ENCODE assay signal across 20 cellular contexts in the genomic region with DNA sequence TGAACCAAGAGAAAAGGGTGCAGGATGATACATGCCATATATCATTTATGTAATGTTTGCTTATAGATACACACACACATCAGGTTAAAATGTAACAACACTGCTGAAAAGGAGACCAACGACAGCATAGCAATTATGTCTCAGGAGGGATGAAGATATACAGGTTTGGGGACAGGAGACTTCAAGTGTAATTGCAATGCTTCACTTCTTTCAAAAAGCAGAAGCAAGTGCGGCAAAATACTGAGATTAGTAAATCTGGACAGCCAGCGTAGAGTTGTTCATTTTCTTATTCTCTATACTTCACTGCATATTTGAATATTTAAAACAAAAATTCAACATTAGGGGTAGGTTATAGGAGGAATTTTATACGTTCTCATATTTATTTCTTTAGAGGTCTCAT.
"Had no signal": no experiment of that assay in that cellular context is flagged by ENCODE, and none has a peak within 500 bp of the region (broad histone marks: within the 10 kb centered on the region; RNA-seq: fewer than 3 reads in every experiment).

No MANE protein-coding gene starts in this region.

- H3K27me3 Mint-ChIP-seq: dendritic cell treated with granulocyte-macrophage colony-stimulating factor and Interleukin-4, amounts not matched to agents 40 ng/mL and 50 ng/mL, for 4 days; effector memory CD8-positive, alpha-beta T cell had no signal

- H3K4me3 Mint-ChIP-seq: dendritic cell treated with granulocyte-macrophage colony-stimulating factor and Interleukin-4, amounts not matched to agents 40 ng/mL and 50 ng/mL, for 4 days; effector memory CD8-positive, alpha-beta T cell; endodermal cell had no signal

- DNase-seq: colonic mucosa; cortex of kidney; dermis blood vessel endothelial cell; dorsolateral prefrontal cortex; effector CD4-positive, alpha-beta T cell; effector CD8-positive, alpha-beta T cell; effector memory CD4-positive, alpha-beta T cell; effector memory CD8-positive, alpha-beta T cell; endodermal cell; erythroblast; esophagus squamous epithelium; foreskin fibroblast; foreskin keratinocyte; gastrocnemius medialis; glutamatergic neuron; head of caudate nucleus; heart left ventricle; heart right ventricle had no signal

- ATAC-seq: effector memory CD8-positive, alpha-beta T cell; foreskin keratinocyte; gastrocnemius medialis; gastroesophageal sphincter had no signal

- H3K4me1 Mint-ChIP-seq: endodermal cell had no signal

- H3K27ac Mint-ChIP-seq: dendritic cell treated with granulocyte-macrophage colony-stimulating factor and Interleukin-4, amounts not matched to agents 40 ng/mL and 50 ng/mL, for 4 days; effector memory CD8-positive, alpha-beta T cell; endodermal cell had no signal
